1 cellular context compared by ENCODE assay signal in the genomic region with DNA sequence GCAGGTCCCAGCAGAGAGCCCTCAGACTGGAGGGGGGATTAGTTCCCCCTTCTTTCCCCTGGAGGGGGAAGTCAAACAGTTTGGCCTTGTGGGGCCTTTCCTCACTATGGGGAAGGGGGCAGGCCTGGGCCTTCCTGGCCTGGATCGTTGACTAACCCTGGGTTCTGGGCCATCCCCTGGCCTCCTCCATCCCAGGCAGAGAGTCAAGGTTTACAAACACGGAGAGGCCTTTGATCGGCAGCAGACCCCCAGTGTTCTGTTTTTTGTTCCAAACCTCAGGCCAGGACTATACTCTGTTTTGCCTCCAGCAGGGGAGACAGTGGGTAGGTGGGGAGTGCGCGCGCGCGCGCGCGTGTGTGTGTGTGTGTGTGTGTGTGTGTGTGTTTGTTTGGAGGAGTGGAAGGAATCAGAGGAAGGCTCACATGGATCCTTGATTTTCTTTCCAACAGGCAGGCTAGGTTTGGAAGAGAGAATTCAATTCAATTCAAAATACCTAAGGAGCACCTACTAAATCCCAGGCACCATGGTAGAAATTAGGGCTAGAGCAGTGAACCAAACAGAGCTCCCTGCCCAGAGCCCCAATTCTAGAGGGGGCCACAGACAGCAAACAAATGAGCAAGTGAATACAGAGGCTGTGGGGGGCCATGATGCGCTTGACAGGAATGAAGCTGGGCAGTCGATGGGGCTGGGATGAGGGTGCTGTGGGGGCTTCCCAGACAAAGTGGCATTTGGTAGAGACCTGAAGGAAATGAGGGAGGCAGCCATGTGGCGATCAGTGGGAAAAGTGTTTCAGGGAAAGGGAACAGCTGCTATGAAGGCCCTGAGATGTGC.
TF ChIP-seq lines count a peak whose summit lies in the region.

No MANE protein-coding gene starts in this region.

TF ChIP-seq in HepG2, 621 proteins besides CTCF, POLR2A, EP300 and RAD21 (continued from another document and continues in another):
- TF ChIP-seq, protein P1, sequence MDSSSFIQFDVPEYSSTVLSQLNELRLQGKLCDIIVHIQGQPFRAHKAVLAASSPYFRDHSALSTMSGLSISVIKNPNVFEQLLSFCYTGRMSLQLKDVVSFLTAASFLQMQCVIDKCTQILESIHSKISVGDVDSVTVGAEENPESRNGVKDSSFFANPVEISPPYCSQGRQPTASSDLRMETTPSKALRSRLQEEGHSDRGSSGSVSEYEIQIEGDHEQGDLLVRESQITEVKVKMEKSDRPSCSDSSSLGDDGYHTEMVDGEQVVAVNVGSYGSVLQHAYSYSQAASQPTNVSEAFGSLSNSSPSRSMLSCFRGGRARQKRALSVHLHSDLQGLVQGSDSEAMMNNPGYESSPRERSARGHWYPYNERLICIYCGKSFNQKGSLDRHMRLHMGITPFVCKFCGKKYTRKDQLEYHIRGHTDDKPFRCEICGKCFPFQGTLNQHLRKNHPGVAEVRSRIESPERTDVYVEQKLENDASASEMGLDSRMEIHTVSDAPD (CRISPR knock-in tag; IDR thresholded peaks at IDR 0.05): 0 out of 2 replicates have a peak, but pooled peaks have one; percentile 43
- TF ChIP-seq RORA (CRISPR knock-in tag; IDR thresholded peaks at IDR 0.05) (no peak), CENPX (CRISPR knock-in tag; IDR thresholded peaks at IDR 0.05) (no peak), AKAP8 (CRISPR knock-in tag; IDR thresholded peaks at IDR 0.05) (peak; percentile 75), ZNF646 (CRISPR knock-in tag; IDR thresholded peaks at IDR 0.05) (peak; percentile 97), ZNF33A (CRISPR knock-in tag; IDR thresholded peaks at IDR 0.05; ENCODE audit: borderline replicate concordance) (0 out of 2 replicates have a peak, but pooled peaks have one; percentile 44), ZNF570 (CRISPR knock-in tag; IDR thresholded peaks at IDR 0.05; ENCODE audit: borderline replicate concordance) (0 out of 2 replicates have a peak, but pooled peaks have one; percentile 42), ZNF510 (CRISPR knock-in tag; IDR thresholded peaks at IDR 0.05; ENCODE audit: low read depth) (0 out of 2 replicates have a peak, but pooled peaks have one; percentile 74), ZBTB37 (CRISPR knock-in tag; IDR thresholded peaks at IDR 0.05) (peak; percentile 77), MLLT10 (CRISPR knock-in tag; IDR thresholded peaks at IDR 0.05) (no peak), KAT8 (CRISPR knock-in tag; IDR thresholded peaks at IDR 0.05) (no peak), CENPT (CRISPR knock-in tag; IDR thresholded peaks at IDR 0.05; ENCODE audit: low read depth) (no peak), DRAP1 (CRISPR knock-in tag; IDR thresholded peaks at IDR 0.05) (0 out of 2 replicates have a peak, but pooled peaks have one; percentile 44), HDAC2 (CRISPR knock-in tag; IDR thresholded peaks at IDR 0.05) (peak; percentile 93), GABPB1 (CRISPR knock-in tag; IDR thresholded peaks at IDR 0.05) (peak; percentile 56), ZNF746 (CRISPR knock-in tag; IDR thresholded peaks at IDR 0.05) (peak; percentile 98), JARID2 (CRISPR knock-in tag; IDR thresholded peaks at IDR 0.05; ENCODE audit: insufficient replicate concordance) (peak; percentile 57), ZSCAN31 (CRISPR knock-in tag; IDR thresholded peaks at IDR 0.05; ENCODE audit: low read depth) (no peak; the same call in 1 of the 2 replicates), RAD51 (IDR thresholded peaks at IDR 0.05; ENCODE audit: borderline replicate concordance) (no peak), KDM5A (IDR thresholded peaks at IDR 0.05; ENCODE audit: borderline replicate concordance, low read length) (no peak; the same call in 1 of the 2 replicates), ZKSCAN5 (CRISPR knock-in tag; IDR thresholded peaks at IDR 0.05) (peak; percentile 26; the same call in 1 of the 2 replicates)
- TF ChIP-seq, protein P2, sequence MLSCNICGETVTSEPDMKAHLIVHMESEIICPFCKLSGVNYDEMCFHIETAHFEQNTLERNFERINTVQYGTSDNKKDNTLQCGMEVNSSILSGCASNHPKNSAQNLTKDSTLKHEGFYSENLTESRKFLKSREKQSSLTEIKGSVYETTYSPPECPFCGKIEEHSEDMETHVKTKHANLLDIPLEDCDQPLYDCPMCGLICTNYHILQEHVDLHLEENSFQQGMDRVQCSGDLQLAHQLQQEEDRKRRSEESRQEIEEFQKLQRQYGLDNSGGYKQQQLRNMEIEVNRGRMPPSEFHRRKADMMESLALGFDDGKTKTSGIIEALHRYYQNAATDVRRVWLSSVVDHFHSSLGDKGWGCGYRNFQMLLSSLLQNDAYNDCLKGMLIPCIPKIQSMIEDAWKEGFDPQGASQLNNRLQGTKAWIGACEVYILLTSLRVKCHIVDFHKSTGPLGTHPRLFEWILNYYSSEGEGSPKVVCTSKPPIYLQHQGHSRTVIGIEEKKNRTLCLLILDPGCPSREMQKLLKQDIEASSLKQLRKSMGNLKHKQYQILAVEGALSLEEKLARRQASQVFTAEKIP (CRISPR knock-in tag; IDR thresholded peaks at IDR 0.05; ENCODE audit: borderline replicate concordance): no peak
- TF ChIP-seq, protein P3, sequence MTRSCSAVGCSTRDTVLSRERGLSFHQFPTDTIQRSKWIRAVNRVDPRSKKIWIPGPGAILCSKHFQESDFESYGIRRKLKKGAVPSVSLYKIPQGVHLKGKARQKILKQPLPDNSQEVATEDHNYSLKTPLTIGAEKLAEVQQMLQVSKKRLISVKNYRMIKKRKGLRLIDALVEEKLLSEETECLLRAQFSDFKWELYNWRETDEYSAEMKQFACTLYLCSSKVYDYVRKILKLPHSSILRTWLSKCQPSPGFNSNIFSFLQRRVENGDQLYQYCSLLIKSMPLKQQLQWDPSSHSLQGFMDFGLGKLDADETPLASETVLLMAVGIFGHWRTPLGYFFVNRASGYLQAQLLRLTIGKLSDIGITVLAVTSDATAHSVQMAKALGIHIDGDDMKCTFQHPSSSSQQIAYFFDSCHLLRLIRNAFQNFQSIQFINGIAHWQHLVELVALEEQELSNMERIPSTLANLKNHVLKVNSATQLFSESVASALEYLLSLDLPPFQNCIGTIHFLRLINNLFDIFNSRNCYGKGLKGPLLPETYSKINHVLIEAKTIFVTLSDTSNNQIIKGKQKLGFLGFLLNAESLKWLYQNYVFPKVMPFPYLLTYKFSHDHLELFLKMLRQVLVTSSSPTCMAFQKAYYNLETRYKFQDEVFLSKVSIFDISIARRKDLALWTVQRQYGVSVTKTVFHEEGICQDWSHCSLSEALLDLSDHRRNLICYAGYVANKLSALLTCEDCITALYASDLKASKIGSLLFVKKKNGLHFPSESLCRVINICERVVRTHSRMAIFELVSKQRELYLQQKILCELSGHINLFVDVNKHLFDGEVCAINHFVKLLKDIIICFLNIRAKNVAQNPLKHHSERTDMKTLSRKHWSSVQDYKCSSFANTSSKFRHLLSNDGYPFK (CRISPR knock-in tag; IDR thresholded peaks at IDR 0.05; ENCODE audit: borderline replicate concordance): peak; percentile 92
- TF ChIP-seq, protein P4, sequence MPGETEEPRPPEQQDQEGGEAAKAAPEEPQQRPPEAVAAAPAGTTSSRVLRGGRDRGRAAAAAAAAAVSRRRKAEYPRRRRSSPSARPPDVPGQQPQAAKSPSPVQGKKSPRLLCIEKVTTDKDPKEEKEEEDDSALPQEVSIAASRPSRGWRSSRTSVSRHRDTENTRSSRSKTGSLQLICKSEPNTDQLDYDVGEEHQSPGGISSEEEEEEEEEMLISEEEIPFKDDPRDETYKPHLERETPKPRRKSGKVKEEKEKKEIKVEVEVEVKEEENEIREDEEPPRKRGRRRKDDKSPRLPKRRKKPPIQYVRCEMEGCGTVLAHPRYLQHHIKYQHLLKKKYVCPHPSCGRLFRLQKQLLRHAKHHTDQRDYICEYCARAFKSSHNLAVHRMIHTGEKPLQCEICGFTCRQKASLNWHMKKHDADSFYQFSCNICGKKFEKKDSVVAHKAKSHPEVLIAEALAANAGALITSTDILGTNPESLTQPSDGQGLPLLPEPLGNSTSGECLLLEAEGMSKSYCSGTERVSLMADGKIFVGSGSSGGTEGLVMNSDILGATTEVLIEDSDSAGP (CRISPR knock-in tag; IDR thresholded peaks at IDR 0.05; ENCODE audit: borderline replicate concordance): peak; percentile 73; the same call in 1 of the 2 replicates
- TF ChIP-seq, protein P5, sequence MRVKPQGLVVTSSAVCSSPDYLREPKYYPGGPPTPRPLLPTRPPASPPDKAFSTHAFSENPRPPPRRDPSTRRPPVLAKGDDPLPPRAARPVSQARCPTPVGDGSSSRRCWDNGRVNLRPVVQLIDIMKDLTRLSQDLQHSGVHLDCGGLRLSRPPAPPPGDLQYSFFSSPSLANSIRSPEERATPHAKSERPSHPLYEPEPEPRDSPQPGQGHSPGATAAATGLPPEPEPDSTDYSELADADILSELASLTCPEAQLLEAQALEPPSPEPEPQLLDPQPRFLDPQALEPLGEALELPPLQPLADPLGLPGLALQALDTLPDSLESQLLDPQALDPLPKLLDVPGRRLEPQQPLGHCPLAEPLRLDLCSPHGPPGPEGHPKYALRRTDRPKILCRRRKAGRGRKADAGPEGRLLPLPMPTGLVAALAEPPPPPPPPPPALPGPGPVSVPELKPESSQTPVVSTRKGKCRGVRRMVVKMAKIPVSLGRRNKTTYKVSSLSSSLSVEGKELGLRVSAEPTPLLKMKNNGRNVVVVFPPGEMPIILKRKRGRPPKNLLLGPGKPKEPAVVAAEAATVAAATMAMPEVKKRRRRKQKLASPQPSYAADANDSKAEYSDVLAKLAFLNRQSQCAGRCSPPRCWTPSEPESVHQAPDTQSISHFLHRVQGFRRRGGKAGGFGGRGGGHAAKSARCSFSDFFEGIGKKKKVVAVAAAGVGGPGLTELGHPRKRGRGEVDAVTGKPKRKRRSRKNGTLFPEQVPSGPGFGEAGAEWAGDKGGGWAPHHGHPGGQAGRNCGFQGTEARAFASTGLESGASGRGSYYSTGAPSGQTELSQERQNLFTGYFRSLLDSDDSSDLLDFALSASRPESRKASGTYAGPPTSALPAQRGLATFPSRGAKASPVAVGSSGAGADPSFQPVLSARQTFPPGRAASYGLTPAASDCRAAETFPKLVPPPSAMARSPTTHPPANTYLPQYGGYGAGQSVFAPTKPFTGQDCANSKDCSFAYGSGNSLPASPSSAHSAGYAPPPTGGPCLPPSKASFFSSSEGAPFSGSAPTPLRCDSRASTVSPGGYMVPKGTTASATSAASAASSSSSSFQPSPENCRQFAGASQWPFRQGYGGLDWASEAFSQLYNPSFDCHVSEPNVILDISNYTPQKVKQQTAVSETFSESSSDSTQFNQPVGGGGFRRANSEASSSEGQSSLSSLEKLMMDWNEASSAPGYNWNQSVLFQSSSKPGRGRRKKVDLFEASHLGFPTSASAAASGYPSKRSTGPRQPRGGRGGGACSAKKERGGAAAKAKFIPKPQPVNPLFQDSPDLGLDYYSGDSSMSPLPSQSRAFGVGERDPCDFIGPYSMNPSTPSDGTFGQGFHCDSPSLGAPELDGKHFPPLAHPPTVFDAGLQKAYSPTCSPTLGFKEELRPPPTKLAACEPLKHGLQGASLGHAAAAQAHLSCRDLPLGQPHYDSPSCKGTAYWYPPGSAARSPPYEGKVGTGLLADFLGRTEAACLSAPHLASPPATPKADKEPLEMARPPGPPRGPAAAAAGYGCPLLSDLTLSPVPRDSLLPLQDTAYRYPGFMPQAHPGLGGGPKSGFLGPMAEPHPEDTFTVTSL (CRISPR knock-in tag; IDR thresholded peaks at IDR 0.05; ENCODE audit: borderline replicate concordance): peak; percentile 97
